ENCODE assay signal across 1 cellular context in genomic region chr11:102451693-102452460, GRCh38.
TF ChIP-seq lines count a peak whose summit lies in the region.

No MANE protein-coding gene starts in this region.

TF ChIP-seq in K562, 482 proteins besides CTCF, POLR2A, EP300 and RAD21 (continued from another document):
- TF ChIP-seq HDAC1 (IDR thresholded peaks at IDR 0.05): peak in 1 of 2 experiments; percentile 53; a peak in 2 of 4 replicates
- TF ChIP-seq STAT5B (CRISPR knock-in tag; IDR thresholded peaks at IDR 0.05): no peak
